1 cellular context compared by ENCODE assay signal in the genomic region with DNA sequence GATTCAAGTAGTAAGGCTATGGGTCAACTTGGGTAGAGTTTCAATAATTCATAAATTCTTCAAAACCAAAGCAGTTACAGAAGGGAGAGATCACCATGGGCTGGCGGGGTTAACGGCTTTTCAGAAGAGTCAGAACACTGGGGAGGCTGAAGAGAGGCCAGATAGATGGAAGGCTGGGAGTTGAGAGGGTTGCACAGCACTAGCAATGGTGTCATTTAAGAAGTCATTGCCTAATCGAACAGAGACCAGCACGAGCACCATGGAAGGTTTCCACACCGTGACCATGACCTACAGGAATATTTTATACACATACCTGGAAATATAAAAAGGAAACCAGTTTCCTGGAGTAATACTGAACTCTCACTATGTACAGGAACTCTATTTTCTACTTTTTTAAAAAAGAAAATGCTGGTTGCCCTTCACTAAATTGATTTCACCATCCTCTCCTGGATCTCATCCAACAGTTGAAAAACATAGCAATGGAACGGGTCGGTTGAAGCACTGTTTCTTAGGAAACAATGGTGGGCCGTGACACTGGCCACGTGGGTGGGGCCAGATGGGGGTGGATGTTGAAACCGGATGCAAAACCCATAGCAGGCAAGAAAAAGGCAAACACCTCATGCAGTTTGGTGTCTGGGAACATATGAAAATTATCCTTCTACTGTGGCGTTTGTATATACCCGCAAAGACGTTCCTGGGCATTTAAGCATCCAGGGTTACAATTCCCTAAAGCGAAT.
TF ChIP-seq lines count a peak whose summit lies in the region.

No MANE protein-coding gene starts in this region.

TF ChIP-seq in HepG2, 621 proteins besides CTCF, POLR2A, EP300 and RAD21 (continues in another document):
- no peak for TF ChIP-seq SP5 (CRISPR knock-in tag; IDR thresholded peaks at IDR 0.05; ENCODE audit: borderline replicate concordance, low read depth)
- TF ChIP-seq ZNF251 (CRISPR knock-in tag; IDR thresholded peaks at IDR 0.05), result no peak
- no peak for TF ChIP-seq SOX13 (IDR thresholded peaks at IDR 0.05)
- peak in 1 of 2 experiments; percentile 77; a peak in 2 of 4 replicates for TF ChIP-seq SOX13 (CRISPR knock-in tag; conservative IDR thresholded peaks at IDR 0.05 in 1 of 2, IDR thresholded peaks at IDR 0.05 in 1 of 2)
- TF ChIP-seq PHF5A (CRISPR knock-in tag; IDR thresholded peaks at IDR 0.05; ENCODE audit: low read depth, unreplicated experiment), result no peak
- TF ChIP-seq POGZ (CRISPR knock-in tag; IDR thresholded peaks at IDR 0.05), result no peak
- TF ChIP-seq SOX5 (CRISPR knock-in tag; IDR thresholded peaks at IDR 0.05; ENCODE audit: borderline replicate concordance), result peak; percentile 80
- TF ChIP-seq ZSCAN25 (CRISPR knock-in tag; IDR thresholded peaks at IDR 0.05), result no peak
- no peak for TF ChIP-seq POLR2AphosphoS2 (IDR thresholded peaks at IDR 0.05; ENCODE audit: low read depth, low read length)
- TF ChIP-seq ZNF839 (CRISPR knock-in tag; IDR thresholded peaks at IDR 0.05; ENCODE audit: borderline replicate concordance), result no peak
- no peak for TF ChIP-seq HMGXB4 (CRISPR knock-in tag; IDR thresholded peaks at IDR 0.05; ENCODE audit: borderline replicate concordance in 1 of 2, low read depth in 1 of 2)
- TF ChIP-seq ZFP82 (CRISPR knock-in tag; IDR thresholded peaks at IDR 0.05; ENCODE audit: borderline replicate concordance), result no peak
- TF ChIP-seq RFX5 (IDR thresholded peaks at IDR 0.05; ENCODE audit: low read depth, low read length), result no peak
- no peak for TF ChIP-seq ZSCAN22 (CRISPR knock-in tag; IDR thresholded peaks at IDR 0.05)
- TF ChIP-seq AHR (CRISPR knock-in tag; IDR thresholded peaks at IDR 0.05), result no peak
- TF ChIP-seq, protein P1, sequence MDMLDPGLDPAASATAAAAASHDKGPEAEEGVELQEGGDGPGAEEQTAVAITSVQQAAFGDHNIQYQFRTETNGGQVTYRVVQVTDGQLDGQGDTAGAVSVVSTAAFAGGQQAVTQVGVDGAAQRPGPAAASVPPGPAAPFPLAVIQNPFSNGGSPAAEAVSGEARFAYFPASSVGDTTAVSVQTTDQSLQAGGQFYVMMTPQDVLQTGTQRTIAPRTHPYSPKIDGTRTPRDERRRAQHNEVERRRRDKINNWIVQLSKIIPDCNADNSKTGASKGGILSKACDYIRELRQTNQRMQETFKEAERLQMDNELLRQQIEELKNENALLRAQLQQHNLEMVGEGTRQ (IDR thresholded peaks at IDR 0.05; ENCODE audit: low read depth, low read length), result 0 out of 2 replicates have a peak, but pooled peaks have one; percentile 39
- TF ChIP-seq, protein P1 (CRISPR knock-in tag; IDR thresholded peaks at IDR 0.05; ENCODE audit: borderline replicate concordance), result peak; percentile 64; the same call in 1 of the 2 replicates
- no peak for TF ChIP-seq E2F5 (CRISPR knock-in tag; conservative IDR thresholded peaks at IDR 0.05)
- TF ChIP-seq ZNF768 (CRISPR knock-in tag; IDR thresholded peaks at IDR 0.05), result no peak; the same call in 1 of the 2 replicates
- no peak for TF ChIP-seq ISL2 (CRISPR knock-in tag; IDR thresholded peaks at IDR 0.05)
- no peak for TF ChIP-seq ZNF260 (CRISPR knock-in tag; IDR thresholded peaks at IDR 0.05; ENCODE audit: borderline replicate concordance, low read depth)
- TF ChIP-seq, protein P2, sequence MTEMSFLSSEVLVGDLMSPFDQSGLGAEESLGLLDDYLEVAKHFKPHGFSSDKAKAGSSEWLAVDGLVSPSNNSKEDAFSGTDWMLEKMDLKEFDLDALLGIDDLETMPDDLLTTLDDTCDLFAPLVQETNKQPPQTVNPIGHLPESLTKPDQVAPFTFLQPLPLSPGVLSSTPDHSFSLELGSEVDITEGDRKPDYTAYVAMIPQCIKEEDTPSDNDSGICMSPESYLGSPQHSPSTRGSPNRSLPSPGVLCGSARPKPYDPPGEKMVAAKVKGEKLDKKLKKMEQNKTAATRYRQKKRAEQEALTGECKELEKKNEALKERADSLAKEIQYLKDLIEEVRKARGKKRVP (CRISPR knock-in tag; IDR thresholded peaks at IDR 0.05), result peak in 1 of 2 experiments; percentile 49; a peak in 1 of 4 replicates
- TF ChIP-seq, protein P3, sequence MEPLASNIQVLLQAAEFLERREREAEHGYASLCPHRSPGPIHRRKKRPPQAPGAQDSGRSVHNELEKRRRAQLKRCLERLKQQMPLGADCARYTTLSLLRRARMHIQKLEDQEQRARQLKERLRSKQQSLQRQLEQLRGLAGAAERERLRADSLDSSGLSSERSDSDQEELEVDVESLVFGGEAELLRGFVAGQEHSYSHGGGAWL (CRISPR knock-in tag; IDR thresholded peaks at IDR 0.05), result no peak
- no peak for TF ChIP-seq ZNF816 (CRISPR knock-in tag; IDR thresholded peaks at IDR 0.05; ENCODE audit: borderline replicate concordance)
- TF ChIP-seq GFI1 (CRISPR knock-in tag; IDR thresholded peaks at IDR 0.05; ENCODE audit: borderline replicate concordance), result no peak
- peak; percentile 43; the same call in 1 of the 2 replicates for TF ChIP-seq ZNF770 (CRISPR knock-in tag; IDR thresholded peaks at IDR 0.05)
- peak; percentile 13; the same call in 1 of the 2 replicates for TF ChIP-seq ETV5 (CRISPR knock-in tag; IDR thresholded peaks at IDR 0.05; ENCODE audit: borderline replicate concordance)
- no peak for TF ChIP-seq ZNF607 (CRISPR knock-in tag; IDR thresholded peaks at IDR 0.05; ENCODE audit: borderline replicate concordance)
- peak; percentile 49 for TF ChIP-seq GATAD2A (CRISPR knock-in tag; IDR thresholded peaks at IDR 0.05)
- TF ChIP-seq, protein P4, sequence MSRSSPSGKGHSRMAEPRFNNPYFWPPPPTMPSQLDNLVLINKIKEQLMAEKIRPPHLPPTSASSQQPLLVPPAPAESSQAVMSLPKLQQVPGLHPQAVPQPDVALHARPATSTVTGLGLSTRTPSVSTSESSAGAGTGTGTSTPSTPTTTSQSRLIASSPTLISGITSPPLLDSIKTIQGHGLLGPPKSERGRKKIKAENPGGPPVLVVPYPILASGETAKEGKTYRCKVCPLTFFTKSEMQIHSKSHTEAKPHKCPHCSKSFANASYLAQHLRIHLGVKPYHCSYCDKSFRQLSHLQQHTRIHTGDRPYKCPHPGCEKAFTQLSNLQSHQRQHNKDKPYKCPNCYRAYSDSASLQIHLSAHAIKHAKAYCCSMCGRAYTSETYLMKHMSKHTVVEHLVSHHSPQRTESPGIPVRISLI (CRISPR knock-in tag; IDR thresholded peaks at IDR 0.05; ENCODE audit: borderline replicate concordance), result no peak
- TF ChIP-seq U2AF1 (optimal IDR thresholded peaks at IDR 0.05; ENCODE audit: low read depth, low read length), result no peak
- TF ChIP-seq EEA1 (CRISPR knock-in tag; IDR thresholded peaks at IDR 0.05; ENCODE audit: borderline replicate concordance), result no peak
- peak; percentile 32; the same call in 1 of the 2 replicates for TF ChIP-seq CEBPB (IDR thresholded peaks at IDR 0.05; ENCODE audit: borderline replicate concordance, low read depth, low read length)
- TF ChIP-seq ZMAT3 (CRISPR knock-in tag; conservative IDR thresholded peaks at IDR 0.05), result no peak
- TF ChIP-seq HNRNPUL1 (IDR thresholded peaks at IDR 0.05; ENCODE audit: low read depth, low read length), result no peak
- TF ChIP-seq PAF1 (CRISPR knock-in tag; IDR thresholded peaks at IDR 0.05), result no peak
- no peak for TF ChIP-seq SOX6 (IDR thresholded peaks at IDR 0.05)
- TF ChIP-seq SOX6 (CRISPR knock-in tag; IDR thresholded peaks at IDR 0.05), result peak; percentile 87
- TF ChIP-seq, protein P5, sequence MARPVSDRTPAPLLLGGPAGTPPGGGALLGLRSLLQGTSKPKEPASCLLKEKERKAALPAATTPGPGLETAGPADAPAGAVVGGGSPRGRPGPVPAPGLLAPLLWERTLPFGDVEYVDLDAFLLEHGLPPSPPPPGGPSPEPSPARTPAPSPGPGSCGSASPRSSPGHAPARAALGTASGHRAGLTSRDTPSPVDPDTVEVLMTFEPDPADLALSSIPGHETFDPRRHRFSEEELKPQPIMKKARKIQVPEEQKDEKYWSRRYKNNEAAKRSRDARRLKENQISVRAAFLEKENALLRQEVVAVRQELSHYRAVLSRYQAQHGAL (CRISPR knock-in tag; IDR thresholded peaks at IDR 0.05; ENCODE audit: not compliant biosample characterization), result no peak
- TF ChIP-seq ZNF326 (CRISPR knock-in tag; IDR thresholded peaks at IDR 0.05; ENCODE audit: borderline replicate concordance), result no peak
- TF ChIP-seq HNRNPK (IDR thresholded peaks at IDR 0.05; ENCODE audit: low read depth, low read length, poor library complexity, severe bottlenecking), result no peak
- TF ChIP-seq MTF2 (CRISPR knock-in tag; IDR thresholded peaks at IDR 0.05; ENCODE audit: borderline replicate concordance), result no peak
- no peak for TF ChIP-seq ZFP90 (CRISPR knock-in tag; IDR thresholded peaks at IDR 0.05; ENCODE audit: borderline replicate concordance)
- TF ChIP-seq TEAD3 (CRISPR knock-in tag; optimal IDR thresholded peaks at IDR 0.05; ENCODE audit: borderline replicate concordance), result no peak
- TF ChIP-seq, protein P6, sequence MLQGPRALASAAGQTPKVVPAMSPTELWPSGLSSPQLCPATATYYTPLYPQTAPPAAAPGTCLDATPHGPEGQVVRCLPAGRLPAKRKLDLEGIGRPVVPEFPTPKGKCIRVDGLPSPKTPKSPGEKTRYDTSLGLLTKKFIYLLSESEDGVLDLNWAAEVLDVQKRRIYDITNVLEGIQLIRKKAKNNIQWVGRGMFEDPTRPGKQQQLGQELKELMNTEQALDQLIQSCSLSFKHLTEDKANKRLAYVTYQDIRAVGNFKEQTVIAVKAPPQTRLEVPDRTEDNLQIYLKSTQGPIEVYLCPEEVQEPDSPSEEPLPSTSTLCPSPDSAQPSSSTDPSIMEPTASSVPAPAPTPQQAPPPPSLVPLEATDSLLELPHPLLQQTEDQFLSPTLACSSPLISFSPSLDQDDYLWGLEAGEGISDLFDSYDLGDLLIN (CRISPR knock-in tag; IDR thresholded peaks at IDR 0.05; ENCODE audit: borderline replicate concordance), result no peak
